Comparison of ENCODE assay signal across 1 cellular context in the genomic region with DNA sequence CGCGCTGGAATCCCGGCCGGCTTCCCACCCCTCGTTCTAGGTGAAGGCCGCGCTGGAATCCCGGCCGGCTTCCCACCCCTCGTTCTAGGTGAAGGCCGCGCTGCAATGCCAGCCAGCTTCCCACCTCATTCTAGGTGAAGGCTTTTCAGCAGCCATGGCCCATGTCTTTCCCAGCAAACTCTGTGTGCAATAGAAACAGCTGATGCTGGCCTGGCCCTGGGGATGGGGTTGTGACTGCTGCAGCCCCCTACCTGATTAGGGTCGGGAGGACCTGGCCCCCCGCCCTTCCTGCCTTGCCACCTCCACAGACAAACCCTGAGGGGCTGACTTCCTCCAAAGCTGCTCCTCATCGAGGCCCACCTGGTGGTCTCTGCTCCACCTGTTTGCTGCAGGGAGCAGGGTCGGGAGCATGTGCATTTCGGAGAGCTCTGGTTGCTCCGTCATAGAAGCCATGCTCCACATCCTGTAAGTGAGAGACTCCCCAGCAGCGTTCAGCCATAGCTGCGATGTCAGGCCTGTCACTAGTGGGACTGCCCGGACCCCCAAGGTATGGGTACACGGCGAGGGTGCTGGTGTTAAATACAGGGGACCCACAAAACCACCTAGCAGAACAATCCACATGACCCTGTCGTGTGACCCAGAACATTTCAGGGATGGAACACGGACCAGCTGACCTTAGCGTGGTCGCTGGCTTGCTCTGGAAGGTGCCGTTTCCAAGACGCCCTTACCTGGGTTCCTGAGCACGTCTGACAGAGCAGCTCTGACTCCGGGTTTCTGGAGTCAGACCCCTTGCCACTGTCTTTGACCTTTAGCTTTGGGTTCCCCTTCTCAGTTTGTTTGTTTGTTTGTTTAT.
TF ChIP-seq lines count a peak whose summit lies in the region.

No MANE protein-coding gene starts in this region.

TF ChIP-seq in GM12878, 131 proteins besides CTCF, POLR2A, EP300 and RAD21:
- TF ChIP-seq ZZZ3 (IDR thresholded peaks at IDR 0.05; ENCODE audit: control insufficient read depth, insufficient read length, low read depth) (no peak), ZBTB40 (IDR thresholded peaks at IDR 0.05; ENCODE audit: borderline replicate concordance) (no peak), FOS (IDR thresholded peaks at IDR 0.05; ENCODE audit: borderline replicate concordance, extremely low read depth, insufficient read length) (no peak), MYC (IDR thresholded peaks at IDR 0.05; ENCODE audit: insufficient read depth, insufficient read length, insufficient replicate concordance, low read length, severe bottlenecking) (no peak), CBX3 (IDR thresholded peaks at IDR 0.05; ENCODE audit: borderline replicate concordance, low read depth) (no peak), TCF12 (IDR thresholded peaks at IDR 0.05; ENCODE audit: low read depth, low read length) (no peak), LARP7 (IDR thresholded peaks at IDR 0.05) (no peak), CBFB (IDR thresholded peaks at IDR 0.05; ENCODE audit: low read depth) (no peak), ATF7 (IDR thresholded peaks at IDR 0.05; ENCODE audit: low read depth) (no peak), POU2F2 (IDR thresholded peaks at IDR 0.05; ENCODE audit: borderline replicate concordance, low read depth, low read length) (no peak), PAX8 (IDR thresholded peaks at IDR 0.05) (no peak), MLLT1 (IDR thresholded peaks at IDR 0.05) (no peak), GABPA (IDR thresholded peaks at IDR 0.05; ENCODE audit: low read depth) (no peak), TCF3 (IDR thresholded peaks at IDR 0.05; ENCODE audit: borderline replicate concordance, insufficient read depth, low read depth, low read length) (no peak)
- TF ChIP-seq, protein P1, sequence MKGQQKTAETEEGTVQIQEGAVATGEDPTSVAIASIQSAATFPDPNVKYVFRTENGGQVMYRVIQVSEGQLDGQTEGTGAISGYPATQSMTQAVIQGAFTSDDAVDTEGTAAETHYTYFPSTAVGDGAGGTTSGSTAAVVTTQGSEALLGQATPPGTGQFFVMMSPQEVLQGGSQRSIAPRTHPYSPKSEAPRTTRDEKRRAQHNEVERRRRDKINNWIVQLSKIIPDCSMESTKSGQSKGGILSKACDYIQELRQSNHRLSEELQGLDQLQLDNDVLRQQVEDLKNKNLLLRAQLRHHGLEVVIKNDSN (IDR thresholded peaks at IDR 0.05; ENCODE audit: borderline replicate concordance, extremely low read length, insufficient read depth, low read depth, low read length), result no peak
